28 cellular contexts compared by ENCODE assay signal in the genomic region with DNA sequence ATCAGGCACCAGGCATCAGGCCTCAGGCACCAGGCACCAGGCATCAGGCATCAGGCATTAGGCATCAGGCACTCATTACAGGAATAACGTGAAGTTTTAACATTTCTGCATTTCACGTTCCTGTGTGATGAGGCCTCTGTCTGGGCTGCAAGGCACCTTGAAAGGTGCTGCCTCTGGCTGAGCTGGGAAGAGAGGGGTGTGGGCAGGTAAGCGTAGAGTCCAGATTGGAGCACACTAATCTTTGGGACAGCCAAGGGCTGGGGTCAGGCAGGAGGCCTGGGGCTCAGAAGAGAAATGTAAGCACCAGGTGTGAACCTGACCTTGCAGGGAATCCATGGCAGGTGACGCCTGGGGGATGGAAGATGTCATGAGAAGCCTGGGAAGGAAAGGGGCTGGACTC. TPM values are rescaled to one million over a fixed set of nuclear protein-coding genes. Genes with fewer than 3 reads are reported as not detected.
DNase-seq lines count a peak whose midpoint lies in the region; ATAC-seq and TF ChIP-seq lines count a peak whose summit lies in the region.
"Had no signal": no experiment of that assay in that cellular context is flagged by ENCODE, and none has a peak within 500 bp of the region (broad histone marks: within the 10 kb centered on the region; RNA-seq: fewer than 3 reads in every experiment).

No MANE protein-coding gene starts in this region.

- peaks cover 46% of the 10 kb centered on the region for H3K4me1 Mint-ChIP-seq in WTC11
- H3K4me1 Mint-ChIP-seq in CD8-positive, alpha-beta T cell (ENCODE audit: low read depth): no peaks in the 10 kb centered on the region
- H3K4me1 Mint-ChIP-seq: CD14-positive monocyte had no signal

- peak overlapping the region; percentile 13 for H3K9ac ChIP-seq in iPS-15b (ENCODE audit: low read depth, low read length)
- H3K9ac ChIP-seq: SK-N-SH had no signal

- no peak overlapping the region for H3K4me3 ChIP-seq in iPS-15b (ENCODE audit: low read depth, low read length)
- H3K4me3 ChIP-seq in CD8-positive, alpha-beta T cell (ENCODE audit: low read depth, low read length): no peak overlapping the region
- H3K4me3 ChIP-seq: HAP-1, MG63 had no signal

- no peaks in the 10 kb centered on the region for H3K36me3 ChIP-seq in iPS-15b (ENCODE audit: control insufficient read depth, insufficient read depth, low read length)
- no peaks in the 10 kb centered on the region for H3K36me3 ChIP-seq in CD8-positive, alpha-beta T cell (ENCODE audit: insufficient read depth, low read length)
- H3K36me3 ChIP-seq: BE2C, HAP-1, MG63 had no signal

- peaks cover 17% of the 10 kb centered on the region for H3K36me3 Mint-ChIP-seq in WTC11
- H3K36me3 Mint-ChIP-seq in CD8-positive, alpha-beta T cell: no peaks in the 10 kb centered on the region
- H3K36me3 Mint-ChIP-seq: CD14-positive monocyte had no signal

- no peaks in the 10 kb centered on the region for H3K9me3 ChIP-seq in iPS-15b (ENCODE audit: control insufficient read depth, insufficient read depth, low read length)
- H3K9me3 ChIP-seq in CD8-positive, alpha-beta T cell (ENCODE audit: low read length): no peaks in the 10 kb centered on the region
- H3K9me3 ChIP-seq: BE2C, HAP-1, MG63, SK-N-SH had no signal

- no peak overlapping the region for H3K27ac ChIP-seq in CD8-positive, alpha-beta T cell (ENCODE audit: low read depth, low read length)
- H3K27ac ChIP-seq: 22Rv1 had no signal

- H3K27me3 ChIP-seq in iPS-15b (ENCODE audit: control insufficient read depth, insufficient read depth, low read length): peaks cover 13% of the 10 kb centered on the region
- no peaks in the 10 kb centered on the region for H3K27me3 ChIP-seq in CD8-positive, alpha-beta T cell (ENCODE audit: insufficient read depth, low read length)
- H3K27me3 ChIP-seq: BE2C, MG63 had no signal

- peaks cover 32% of the 10 kb centered on the region for H3K27me3 Mint-ChIP-seq in WTC11 (ENCODE audit: low read depth)
- peaks cover 9% of the 10 kb centered on the region for H3K27me3 Mint-ChIP-seq in CD8-positive, alpha-beta T cell (ENCODE audit: low read depth)

- TF ChIP-seq CTCF in WTC11 (IDR thresholded peaks at IDR 0.05): no peak
- TF ChIP-seq CTCF in CD8-positive, alpha-beta T cell (IDR thresholded peaks at IDR 0.05): no peak

- POLR2A ChIA-PET in WTC11 (lab: Charles Lee): no interaction called here
- POLR2A ChIA-PET in CD8-positive, alpha-beta T cell (lab: Charles Lee): no interaction called here

- ATAC-seq in WTC11: peak; percentile 67
- no peak for ATAC-seq in sciatic nerve
- ATAC-seq in CD8-positive, alpha-beta T cell: no peak
- ATAC-seq: PC-3 had no signal

- CTCF ChIA-PET in WTC11 (lab: Charles Lee): interaction anchor here (1.6 kb wide), 1 partner anchor 21 kb away, joined by 4 read pairs; no protein-coding TSS in a partner anchor
- CTCF ChIA-PET in CD8-positive, alpha-beta T cell (lab: Charles Lee): no interaction called here

- DNase-seq in ELF-1 (ENCODE audit: low read depth, low spot score) (peak; percentile 47), WTC11 (ENCODE audit: low spot score) (no peak), sciatic nerve (ENCODE audit: low spot score) (peak; percentile 26), HuH-7 (ENCODE audit: low spot score) (no peak), Ammon's horn (ENCODE audit: low spot score) (no peak)
- no peak for DNase-seq in CD8-positive, alpha-beta T cell
- DNase-seq: BE2C; DMS153; DND-41; HFFc6; IMR-90; KG1; MG63; NCI-H1105 treated with DMSO at 0.1 percent for 48 hours; NCI-H146; NCI-H1930; NCI-H2107; NCI-H446; NCI-H524 treated with DMSO at 0.1 percent for 48 hours; NCI-H82; NK-92 treated with Interleukin-12 subunit alpha and Interleukin-12 subunit beta, amount 100 ng/mL, for 24 hours; PC-3; SK-N-SH had no signal

- no peak overlapping the region for H3K4me3 Mint-ChIP-seq in WTC11
- H3K4me3 Mint-ChIP-seq in CD8-positive, alpha-beta T cell: no peak overlapping the region
- H3K4me3 Mint-ChIP-seq: CD14-positive monocyte, HFFc6 had no signal

- peaks cover 19% of the 10 kb centered on the region for H3K4me1 ChIP-seq in iPS-15b (ENCODE audit: control insufficient read depth, insufficient read depth, low read length)
- no peaks in the 10 kb centered on the region for H3K4me1 ChIP-seq in CD8-positive, alpha-beta T cell (ENCODE audit: insufficient read depth, low read length)
- H3K4me1 ChIP-seq: BE2C had no signal

- peak overlapping the region; percentile 90 for H3K27ac Mint-ChIP-seq in WTC11
- H3K27ac Mint-ChIP-seq in CD8-positive, alpha-beta T cell: no peak overlapping the region
- H3K27ac Mint-ChIP-seq: CD14-positive monocyte, HFFc6 had no signal

- H3K9me3 Mint-ChIP-seq in WTC11: peaks cover 12% of the 10 kb centered on the region
- no peaks in the 10 kb centered on the region for H3K9me3 Mint-ChIP-seq in CD8-positive, alpha-beta T cell

- intact Hi-C loops in sciatic nerve (cut with DNase I): no loop called here
- intact Hi-C loops in CD8-positive, alpha-beta T cell (cut with DNase I, micrococcal nuclease): no loop called here

TF ChIP-seq in WTC11, 78 proteins besides CTCF, POLR2A, EP300 and RAD21:
- TF ChIP-seq, protein P1, sequence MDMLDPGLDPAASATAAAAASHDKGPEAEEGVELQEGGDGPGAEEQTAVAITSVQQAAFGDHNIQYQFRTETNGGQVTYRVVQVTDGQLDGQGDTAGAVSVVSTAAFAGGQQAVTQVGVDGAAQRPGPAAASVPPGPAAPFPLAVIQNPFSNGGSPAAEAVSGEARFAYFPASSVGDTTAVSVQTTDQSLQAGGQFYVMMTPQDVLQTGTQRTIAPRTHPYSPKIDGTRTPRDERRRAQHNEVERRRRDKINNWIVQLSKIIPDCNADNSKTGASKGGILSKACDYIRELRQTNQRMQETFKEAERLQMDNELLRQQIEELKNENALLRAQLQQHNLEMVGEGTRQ (CRISPR knock-in tag; IDR thresholded peaks at IDR 0.05): 0 out of 2 replicates have a peak, but pooled peaks have one; percentile 10
- TF ChIP-seq NR3C1 (CRISPR knock-in tag; conservative IDR thresholded peaks at IDR 0.05; ENCODE audit: low read depth): no peak

RNA-seq across cellular contexts. Expression of a gene that starts 25.3 kb away (rescaled TPM):
- 20.5 to 30.1 TPM (median 27.8 TPM) in 3 replicates for total RNA-seq in WTC11 (2021)
- total RNA-seq in sciatic nerve: 4.4 TPM
- total RNA-seq in CD8-positive, alpha-beta T cell: 1 to 10 TPM; 5.1 to 5.3 TPM
- total RNA-seq: HFFc6, HT1080, PC-3 had no signal

Comparison
In these comparisons a context has a peak if more than half of its experiments do, and no peak if none do; other contexts are left out.
1. DNase-seq: peak in ELF-1 (single experiment) and sciatic nerve (single experiment); none in WTC11 (single experiment), CD8-positive, alpha-beta T cell (0 of 7), HuH-7 (single experiment) and Ammon's horn (single experiment).